8 cellular contexts compared by ENCODE assay signal in the genomic region with DNA sequence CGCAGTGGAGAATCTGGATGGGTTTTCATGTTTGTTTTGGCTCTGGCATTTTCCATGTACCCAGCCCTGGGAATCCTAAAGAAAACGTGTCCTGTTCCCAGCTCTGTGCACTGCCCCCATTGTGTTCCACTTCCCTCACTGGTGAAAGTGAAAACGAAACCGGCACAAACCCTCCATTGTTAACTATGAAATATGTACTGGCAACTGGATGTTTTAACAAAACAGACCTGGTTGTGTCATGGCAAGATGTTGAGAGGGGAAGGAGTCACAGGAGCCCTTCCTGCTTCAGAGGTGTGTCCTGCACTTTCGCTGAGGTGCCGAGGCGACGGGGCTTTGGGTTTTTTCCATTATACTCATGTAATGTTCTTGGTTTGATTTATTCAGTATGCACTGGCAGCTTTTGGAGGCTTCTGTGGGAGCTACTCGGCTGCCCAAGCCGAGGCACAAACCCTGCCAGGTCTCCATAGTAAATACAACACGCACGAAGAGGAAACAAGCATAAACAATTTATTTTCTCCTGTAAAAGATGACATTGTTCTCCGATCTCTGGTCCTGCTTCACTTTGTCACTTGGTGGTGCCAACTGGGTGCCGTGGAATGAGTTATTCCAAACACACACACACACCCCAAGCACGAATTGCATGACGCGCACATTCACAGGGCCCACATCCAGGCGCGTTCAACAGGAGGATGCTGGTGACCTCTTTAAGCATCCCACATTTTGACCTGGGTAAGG.
DNase-seq lines count a peak whose midpoint lies in the region; ATAC-seq, FAIRE-seq and TF ChIP-seq lines count a peak whose summit lies in the region.

No MANE protein-coding gene starts in this region.

- no peak for FAIRE-seq in pancreas (lab: Jason Lieb, UNC)

- intact Hi-C loops in pancreas (cut with DNase I) (no loop called here), thyroid gland (cut with DNase I) (no loop called here)

- ATAC-seq in HG02588 (IDR thresholded peaks at IDR 0.05; ENCODE audit: unreplicated experiment) (peak; percentile 40), pancreas (peak; percentile 90 to 92 (median 90))

- TF ChIP-seq CTCF in pancreas (IDR thresholded peaks at IDR 0.05) (no peak), thyroid gland (IDR thresholded peaks at IDR 0.05) (no peak)

- no peaks in the 10 kb centered on the region for H3K9me3 ChIP-seq in pancreas
- no peaks in the 10 kb centered on the region for H3K9me3 ChIP-seq in thyroid gland

- H3K4me1 ChIP-seq in pancreas (peaks cover 7 to 20% (median 19%) of the 10 kb centered on the region in 3 donors), thyroid gland (peaks cover 10 to 41% of the 10 kb centered on the region in 2 donors)

- H3K27ac ChIP-seq in pancreas (peak overlapping the region; percentile 63 to 89 (median 85)), thyroid gland (peak overlapping the region; percentile 53 to 89 (median 68))

- DNase-seq in DMS53 (lab: John Stamatoyannopoulos, UW) (peak; percentile 88), NCI-H460 (ENCODE audit: extremely low read depth, low read depth) (peak; percentile 43), fibroblast of peridontal ligament (ENCODE audit: extremely low read depth) (peak; percentile 74), pancreas (peak in 5 of 6 donors; percentile 28 to 75 (median 56)), thyroid gland (peak; percentile 12 to 31), HK-2 (ENCODE audit: unreplicated experiment) (no peak)
- DNase-seq in activated T-cell treated with anti-CD3 and anti-CD28 coated beads, Interleukin-2, amount 50 U/mL, for 1 hour, result peak; percentile 50

- H3K27me3 ChIP-seq in pancreas, result no peaks in the 10 kb centered on the region
- H3K27me3 ChIP-seq in thyroid gland, result no peaks in the 10 kb centered on the region

- H3K4me3 ChIP-seq in pancreas, result peak overlapping the region; percentile 10 to 40 (median 28)
- H3K4me3 ChIP-seq in thyroid gland (replicated peaks in 1 of 3), result peak overlapping the region in 1 of 3 donors; percentile 13

- peak in 1 of 2 donors; percentile 15 for TF ChIP-seq POLR2A in thyroid gland (IDR thresholded peaks at IDR 0.05)

- H3K36me3 ChIP-seq in pancreas (no peaks in the 10 kb centered on the region), thyroid gland (no peaks in the 10 kb centered on the region)

- 8 to 13% methylated on average over 19 of the region's 19 CpGs for WGBS in pancreas, 2 donors
- 60 to 81% methylated on average over 19 of the region's 19 CpGs for WGBS in thyroid gland, 2 donors
